ENCODE assay signal across 2 cellular contexts in the genomic region with DNA sequence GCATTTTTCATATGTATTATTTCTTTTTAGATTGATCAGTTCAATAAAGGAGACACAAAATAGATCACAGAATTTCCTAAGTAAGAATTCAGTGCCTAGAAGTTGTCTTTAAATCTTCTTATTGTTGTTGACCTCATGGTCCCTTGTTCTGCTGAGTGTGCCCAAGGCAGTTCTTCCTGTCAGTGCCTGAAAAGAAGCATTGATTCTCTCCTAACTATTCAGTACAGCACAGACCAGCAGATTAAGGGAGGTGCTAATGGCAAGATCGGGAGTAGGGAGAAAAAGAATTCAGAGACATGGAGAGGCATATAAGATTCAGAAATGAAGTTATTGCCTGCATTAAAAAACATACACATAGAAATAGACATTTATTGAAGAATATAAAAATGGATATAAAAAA.
TF ChIP-seq lines count a peak whose summit lies in the region.

No MANE protein-coding gene starts in this region.

TF ChIP-seq in GM23338, 12 proteins besides CTCF, POLR2A, EP300 and RAD21 (continued from another document and continues in another):
- TF ChIP-seq, protein P1, sequence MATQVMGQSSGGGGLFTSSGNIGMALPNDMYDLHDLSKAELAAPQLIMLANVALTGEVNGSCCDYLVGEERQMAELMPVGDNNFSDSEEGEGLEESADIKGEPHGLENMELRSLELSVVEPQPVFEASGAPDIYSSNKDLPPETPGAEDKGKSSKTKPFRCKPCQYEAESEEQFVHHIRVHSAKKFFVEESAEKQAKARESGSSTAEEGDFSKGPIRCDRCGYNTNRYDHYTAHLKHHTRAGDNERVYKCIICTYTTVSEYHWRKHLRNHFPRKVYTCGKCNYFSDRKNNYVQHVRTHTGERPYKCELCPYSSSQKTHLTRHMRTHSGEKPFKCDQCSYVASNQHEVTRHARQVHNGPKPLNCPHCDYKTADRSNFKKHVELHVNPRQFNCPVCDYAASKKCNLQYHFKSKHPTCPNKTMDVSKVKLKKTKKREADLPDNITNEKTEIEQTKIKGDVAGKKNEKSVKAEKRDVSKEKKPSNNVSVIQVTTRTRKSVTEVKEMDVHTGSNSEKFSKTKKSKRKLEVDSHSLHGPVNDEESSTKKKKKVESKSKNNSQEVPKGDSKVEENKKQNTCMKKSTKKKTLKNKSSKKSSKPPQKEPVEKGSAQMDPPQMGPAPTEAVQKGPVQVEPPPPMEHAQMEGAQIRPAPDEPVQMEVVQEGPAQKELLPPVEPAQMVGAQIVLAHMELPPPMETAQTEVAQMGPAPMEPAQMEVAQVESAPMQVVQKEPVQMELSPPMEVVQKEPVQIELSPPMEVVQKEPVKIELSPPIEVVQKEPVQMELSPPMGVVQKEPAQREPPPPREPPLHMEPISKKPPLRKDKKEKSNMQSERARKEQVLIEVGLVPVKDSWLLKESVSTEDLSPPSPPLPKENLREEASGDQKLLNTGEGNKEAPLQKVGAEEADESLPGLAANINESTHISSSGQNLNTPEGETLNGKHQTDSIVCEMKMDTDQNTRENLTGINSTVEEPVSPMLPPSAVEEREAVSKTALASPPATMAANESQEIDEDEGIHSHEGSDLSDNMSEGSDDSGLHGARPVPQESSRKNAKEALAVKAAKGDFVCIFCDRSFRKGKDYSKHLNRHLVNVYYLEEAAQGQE (IDR thresholded peaks at IDR 0.05; ENCODE audit: unreplicated experiment), result no peak
- TF ChIP-seq POLR2AphosphoS5 (IDR thresholded peaks at IDR 0.05; ENCODE audit: low read depth) (no peak), ZNF331 (CRISPR knock-in tag; IDR thresholded peaks at IDR 0.05; ENCODE audit: low read depth) (no peak), EZH2 (IDR thresholded peaks at IDR 0.05; ENCODE audit: low read depth, unreplicated experiment) (no peak), EZH2phosphoT487 (IDR thresholded peaks at IDR 0.05; ENCODE audit: unreplicated experiment) (no peak), ZNF114 (CRISPR knock-in tag; IDR thresholded peaks at IDR 0.05) (no peak), CREB1 (CRISPR knock-in tag; IDR thresholded peaks at IDR 0.05; ENCODE audit: low read depth) (no peak), NANOG (IDR thresholded peaks at IDR 0.05; ENCODE audit: borderline replicate concordance) (no peak)
- TF ChIP-seq, protein P2, sequence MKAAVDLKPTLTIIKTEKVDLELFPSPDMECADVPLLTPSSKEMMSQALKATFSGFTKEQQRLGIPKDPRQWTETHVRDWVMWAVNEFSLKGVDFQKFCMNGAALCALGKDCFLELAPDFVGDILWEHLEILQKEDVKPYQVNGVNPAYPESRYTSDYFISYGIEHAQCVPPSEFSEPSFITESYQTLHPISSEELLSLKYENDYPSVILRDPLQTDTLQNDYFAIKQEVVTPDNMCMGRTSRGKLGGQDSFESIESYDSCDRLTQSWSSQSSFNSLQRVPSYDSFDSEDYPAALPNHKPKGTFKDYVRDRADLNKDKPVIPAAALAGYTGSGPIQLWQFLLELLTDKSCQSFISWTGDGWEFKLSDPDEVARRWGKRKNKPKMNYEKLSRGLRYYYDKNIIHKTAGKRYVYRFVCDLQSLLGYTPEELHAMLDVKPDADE (IDR thresholded peaks at IDR 0.05), result no peak
- TF ChIP-seq, protein P3, sequence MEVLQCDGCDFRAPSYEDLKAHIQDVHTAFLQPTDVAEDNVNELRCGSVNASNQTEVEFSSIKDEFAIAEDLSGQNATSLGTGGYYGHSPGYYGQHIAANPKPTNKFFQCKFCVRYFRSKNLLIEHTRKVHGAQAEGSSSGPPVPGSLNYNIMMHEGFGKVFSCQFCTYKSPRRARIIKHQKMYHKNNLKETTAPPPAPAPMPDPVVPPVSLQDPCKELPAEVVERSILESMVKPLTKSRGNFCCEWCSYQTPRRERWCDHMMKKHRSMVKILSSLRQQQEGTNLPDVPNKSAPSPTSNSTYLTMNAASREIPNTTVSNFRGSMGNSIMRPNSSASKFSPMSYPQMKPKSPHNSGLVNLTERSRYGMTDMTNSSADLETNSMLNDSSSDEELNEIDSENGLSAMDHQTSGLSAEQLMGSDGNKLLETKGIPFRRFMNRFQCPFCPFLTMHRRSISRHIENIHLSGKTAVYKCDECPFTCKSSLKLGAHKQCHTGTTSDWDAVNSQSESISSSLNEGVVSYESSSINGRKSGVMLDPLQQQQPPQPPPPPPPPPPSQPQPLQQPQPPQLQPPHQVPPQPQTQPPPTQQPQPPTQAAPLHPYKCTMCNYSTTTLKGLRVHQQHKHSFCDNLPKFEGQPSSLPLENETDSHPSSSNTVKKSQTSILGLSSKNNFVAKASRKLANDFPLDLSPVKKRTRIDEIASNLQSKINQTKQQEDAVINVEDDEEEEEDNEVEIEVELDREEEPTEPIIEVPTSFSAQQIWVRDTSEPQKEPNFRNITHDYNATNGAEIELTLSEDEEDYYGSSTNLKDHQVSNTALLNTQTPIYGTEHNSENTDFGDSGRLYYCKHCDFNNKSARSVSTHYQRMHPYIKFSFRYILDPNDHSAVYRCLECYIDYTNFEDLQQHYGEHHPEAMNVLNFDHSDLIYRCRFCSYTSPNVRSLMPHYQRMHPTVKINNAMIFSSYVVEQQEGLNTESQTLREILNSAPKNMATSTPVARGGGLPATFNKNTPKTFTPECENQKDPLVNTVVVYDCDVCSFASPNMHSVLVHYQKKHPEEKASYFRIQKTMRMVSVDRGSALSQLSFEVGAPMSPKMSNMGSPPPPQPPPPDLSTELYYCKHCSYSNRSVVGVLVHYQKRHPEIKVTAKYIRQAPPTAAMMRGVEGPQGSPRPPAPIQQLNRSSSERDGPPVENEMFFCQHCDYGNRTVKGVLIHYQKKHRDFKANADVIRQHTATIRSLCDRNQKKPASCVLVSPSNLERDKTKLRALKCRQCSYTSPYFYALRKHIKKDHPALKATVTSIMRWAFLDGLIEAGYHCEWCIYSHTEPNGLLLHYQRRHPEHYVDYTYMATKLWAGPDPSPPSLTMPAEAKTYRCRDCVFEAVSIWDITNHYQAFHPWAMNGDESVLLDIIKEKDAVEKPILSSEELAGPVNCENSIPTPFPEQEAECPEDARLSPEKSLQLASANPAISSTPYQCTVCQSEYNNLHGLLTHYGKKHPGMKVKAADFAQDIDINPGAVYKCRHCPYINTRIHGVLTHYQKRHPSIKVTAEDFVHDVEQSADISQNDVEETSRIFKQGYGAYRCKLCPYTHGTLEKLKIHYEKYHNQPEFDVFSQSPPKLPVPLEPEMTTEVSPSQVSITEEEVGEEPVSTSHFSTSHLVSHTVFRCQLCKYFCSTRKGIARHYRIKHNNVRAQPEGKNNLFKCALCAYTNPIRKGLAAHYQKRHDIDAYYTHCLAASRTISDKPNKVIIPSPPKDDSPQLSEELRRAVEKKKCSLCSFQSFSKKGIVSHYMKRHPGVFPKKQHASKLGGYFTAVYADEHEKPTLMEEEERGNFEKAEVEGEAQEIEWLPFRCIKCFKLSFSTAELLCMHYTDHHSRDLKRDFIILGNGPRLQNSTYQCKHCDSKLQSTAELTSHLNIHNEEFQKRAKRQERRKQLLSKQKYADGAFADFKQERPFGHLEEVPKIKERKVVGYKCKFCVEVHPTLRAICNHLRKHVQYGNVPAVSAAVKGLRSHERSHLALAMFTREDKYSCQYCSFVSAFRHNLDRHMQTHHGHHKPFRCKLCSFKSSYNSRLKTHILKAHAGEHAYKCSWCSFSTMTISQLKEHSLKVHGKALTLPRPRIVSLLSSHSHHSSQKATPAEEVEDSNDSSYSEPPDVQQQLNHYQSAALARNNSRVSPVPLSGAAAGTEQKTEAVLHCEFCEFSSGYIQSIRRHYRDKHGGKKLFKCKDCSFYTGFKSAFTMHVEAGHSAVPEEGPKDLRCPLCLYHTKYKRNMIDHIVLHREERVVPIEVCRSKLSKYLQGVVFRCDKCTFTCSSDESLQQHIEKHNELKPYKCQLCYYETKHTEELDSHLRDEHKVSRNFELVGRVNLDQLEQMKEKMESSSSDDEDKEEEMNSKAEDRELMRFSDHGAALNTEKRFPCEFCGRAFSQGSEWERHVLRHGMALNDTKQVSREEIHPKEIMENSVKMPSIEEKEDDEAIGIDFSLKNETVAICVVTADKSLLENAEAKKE (CRISPR knock-in tag; IDR thresholded peaks at IDR 0.05), result no peak

TF ChIP-seq in WTC11, 78 proteins besides CTCF, POLR2A, EP300 and RAD21 (continued from another document):
- TF ChIP-seq, protein P4, sequence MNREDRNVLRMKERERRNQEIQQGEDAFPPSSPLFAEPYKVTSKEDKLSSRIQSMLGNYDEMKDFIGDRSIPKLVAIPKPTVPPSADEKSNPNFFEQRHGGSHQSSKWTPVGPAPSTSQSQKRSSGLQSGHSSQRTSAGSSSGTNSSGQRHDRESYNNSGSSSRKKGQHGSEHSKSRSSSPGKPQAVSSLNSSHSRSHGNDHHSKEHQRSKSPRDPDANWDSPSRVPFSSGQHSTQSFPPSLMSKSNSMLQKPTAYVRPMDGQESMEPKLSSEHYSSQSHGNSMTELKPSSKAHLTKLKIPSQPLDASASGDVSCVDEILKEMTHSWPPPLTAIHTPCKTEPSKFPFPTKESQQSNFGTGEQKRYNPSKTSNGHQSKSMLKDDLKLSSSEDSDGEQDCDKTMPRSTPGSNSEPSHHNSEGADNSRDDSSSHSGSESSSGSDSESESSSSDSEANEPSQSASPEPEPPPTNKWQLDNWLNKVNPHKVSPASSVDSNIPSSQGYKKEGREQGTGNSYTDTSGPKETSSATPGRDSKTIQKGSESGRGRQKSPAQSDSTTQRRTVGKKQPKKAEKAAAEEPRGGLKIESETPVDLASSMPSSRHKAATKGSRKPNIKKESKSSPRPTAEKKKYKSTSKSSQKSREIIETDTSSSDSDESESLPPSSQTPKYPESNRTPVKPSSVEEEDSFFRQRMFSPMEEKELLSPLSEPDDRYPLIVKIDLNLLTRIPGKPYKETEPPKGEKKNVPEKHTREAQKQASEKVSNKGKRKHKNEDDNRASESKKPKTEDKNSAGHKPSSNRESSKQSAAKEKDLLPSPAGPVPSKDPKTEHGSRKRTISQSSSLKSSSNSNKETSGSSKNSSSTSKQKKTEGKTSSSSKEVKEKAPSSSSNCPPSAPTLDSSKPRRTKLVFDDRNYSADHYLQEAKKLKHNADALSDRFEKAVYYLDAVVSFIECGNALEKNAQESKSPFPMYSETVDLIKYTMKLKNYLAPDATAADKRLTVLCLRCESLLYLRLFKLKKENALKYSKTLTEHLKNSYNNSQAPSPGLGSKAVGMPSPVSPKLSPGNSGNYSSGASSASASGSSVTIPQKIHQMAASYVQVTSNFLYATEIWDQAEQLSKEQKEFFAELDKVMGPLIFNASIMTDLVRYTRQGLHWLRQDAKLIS (CRISPR knock-in tag; IDR thresholded peaks at IDR 0.05; ENCODE audit: borderline replicate concordance), result no peak
- TF ChIP-seq SMAD3 (CRISPR knock-in tag; IDR thresholded peaks at IDR 0.05; ENCODE audit: borderline replicate concordance) (no peak), NFATC4 (CRISPR knock-in tag; IDR thresholded peaks at IDR 0.05) (no peak), ZNF423 (CRISPR knock-in tag; IDR thresholded peaks at IDR 0.05) (no peak), NR1H2 (CRISPR knock-in tag; IDR thresholded peaks at IDR 0.05) (no peak), ZNF263 (CRISPR knock-in tag; IDR thresholded peaks at IDR 0.05; ENCODE audit: low read depth) (no peak), JUN (CRISPR knock-in tag; IDR thresholded peaks at IDR 0.05) (no peak), ELF4 (CRISPR knock-in tag; IDR thresholded peaks at IDR 0.05; ENCODE audit: low read depth) (no peak)
- TF ChIP-seq, protein P5, sequence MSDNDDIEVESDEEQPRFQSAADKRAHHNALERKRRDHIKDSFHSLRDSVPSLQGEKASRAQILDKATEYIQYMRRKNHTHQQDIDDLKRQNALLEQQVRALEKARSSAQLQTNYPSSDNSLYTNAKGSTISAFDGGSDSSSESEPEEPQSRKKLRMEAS (CRISPR knock-in tag; IDR thresholded peaks at IDR 0.05), result no peak
